In genomic region chr6:166626177-166627038, GRCh38 we compare ENCODE assay signal across 8 cellular contexts. TPM values are rescaled to one million over a fixed set of nuclear protein-coding genes. Genes with fewer than 3 reads are reported as not detected.
DNase-seq lines count a peak whose midpoint lies in the region; ATAC-seq and TF ChIP-seq lines count a peak whose summit lies in the region.

No MANE protein-coding gene starts in this region.

- no TSS peak for BruUV-seq in PC-3 (replicated peaks; lab: Mats Ljungman, UMichigan)

- H3K4me3 ChIP-seq in GM12865 (ENCODE audit: low read depth, low read length) = peak overlapping the region; percentile 19
- peak overlapping the region; percentile 87 for H3K4me3 ChIP-seq in PC-3 (ENCODE audit: low read length)
- peak overlapping the region; percentile 91 to 92 for H3K4me3 ChIP-seq in ascending aorta
- peak overlapping the region; percentile 78 for H3K4me3 ChIP-seq in iPS DF 6.9 (ENCODE audit: low read length)
- peak overlapping the region; percentile 70 to 81 (median 73) for H3K4me3 ChIP-seq in gastrocnemius medialis

- no peak for TF ChIP-seq CTCF in GM12865 (IDR thresholded peaks at IDR 0.05; ENCODE audit: insufficient read depth, low read depth, low read length, missing control alignments)
- TF ChIP-seq CTCF in PC-3 (conservative IDR thresholded peaks at IDR 0.05; ENCODE audit: low read depth, low read length) = no peak
- no peak for TF ChIP-seq CTCF in ascending aorta (IDR thresholded peaks at IDR 0.05)
- TF ChIP-seq CTCF in gastrocnemius medialis (IDR thresholded peaks at IDR 0.05 in 4 of 5, conservative IDR thresholded peaks at IDR 0.05 in 1 of 5) = no peak

- H3K27me3 ChIP-seq in PC-3 (ENCODE audit: low read length) (no peaks in the 10 kb centered on the region), ascending aorta (no peaks in the 10 kb centered on the region), iPS DF 6.9 (ENCODE audit: control insufficient read depth, insufficient read depth, low read length) (peaks cover 5% of the 10 kb centered on the region; the same call in 1 of the 2 replicates), gastrocnemius medialis (no peaks in the 10 kb centered on the region)

- WGBS in iPS DF 6.9 (ENCODE audit: insufficient coverage, insufficient read length) = no CpG with 5 or more reads among the region's 67 CpGs

- peaks cover 17% of the 10 kb centered on the region for H3K4me1 ChIP-seq in PC-3 (ENCODE audit: insufficient read depth, low read length)
- H3K4me1 ChIP-seq in ascending aorta = peaks cover 0 to 5% of the 10 kb centered on the region in 2 donors
- peaks cover 5% of the 10 kb centered on the region; the same call in 1 of the 2 replicates for H3K4me1 ChIP-seq in iPS DF 6.9 (ENCODE audit: control insufficient read depth, insufficient read depth, low read length)
- peaks cover 34 to 60% of the 10 kb centered on the region in 2 donors for H3K4me1 ChIP-seq in gastrocnemius medialis

- H3K27ac ChIP-seq in PC-3 (ENCODE audit: low read length) (no peak overlapping the region), ascending aorta (peak overlapping the region; percentile 71), iPS DF 6.9 (ENCODE audit: low read length) (no peak overlapping the region), gastrocnemius medialis (peak overlapping the region; percentile 72 to 89 (median 80))

- H3K36me3 ChIP-seq in PC-3 (ENCODE audit: low read depth, low read length) (no peaks in the 10 kb centered on the region), ascending aorta (no peaks in the 10 kb centered on the region), iPS DF 6.9 (ENCODE audit: control insufficient read depth, insufficient read depth, low read length) (no peaks in the 10 kb centered on the region), gastrocnemius medialis (no peaks in the 10 kb centered on the region)

- intact Hi-C loops in PC-3 (cut with micrococcal nuclease) = loop anchor here (1.0 to 10.0 kb wide), 7 partner anchors 54 to 373 kb away; partner anchors contain the start of genes CEP43 and RNASET2
- intact Hi-C loops in ascending aorta (cut with DNase I) = loop anchor here (1.0 to 5.0 kb wide), 8 partner anchors 28 to 372 kb away; partner anchors contain the start of genes CEP43, RNASET2 and SFT2D1
- intact Hi-C loops in gastrocnemius medialis (cut with DNase I; ENCODE audit: low total_unique reads) = loop anchor here (1.0 to 2.0 kb wide), 4 partner anchors 52 to 244 kb away; partner anchors contain the start of gene MPC1

- peak overlapping the region; percentile 76 for H2AFZ ChIP-seq in PC-3 (ENCODE audit: low read length)

- ATAC-seq in HG03045 (IDR thresholded peaks at IDR 0.05; ENCODE audit: unreplicated experiment) (peak; percentile 1), PC-3 (peak; percentile 32), gastrocnemius medialis (peak; percentile 6 to 11), HG02623 (IDR thresholded peaks at IDR 0.05; ENCODE audit: unreplicated experiment) (no peak)

- H4K20me1 ChIP-seq in PC-3 (ENCODE audit: low read length) = no peaks in the 10 kb centered on the region

- no peaks in the 10 kb centered on the region for H3F3A ChIP-seq in PC-3 (ENCODE audit: low read length, unreplicated experiment)

- H3K9me3 ChIP-seq in PC-3 (ENCODE audit: low read length) (no peaks in the 10 kb centered on the region), ascending aorta (no peaks in the 10 kb centered on the region), iPS DF 6.9 (ENCODE audit: control insufficient read depth, insufficient read depth, low read length) (no peaks in the 10 kb centered on the region), gastrocnemius medialis (no peaks in the 10 kb centered on the region)

- no peaks in the 10 kb centered on the region for H3K79me2 ChIP-seq in PC-3 (ENCODE audit: low read length)

- in situ Hi-C loops in gastrocnemius medialis (cut with MboI; ENCODE audit: low sequenced_read_pairs in 4 of 4) = loop anchor here in 1 of 4 donors (10.0 kb wide), 1 partner anchor 52 kb away; no protein-coding TSS in a partner anchor

- no peaks in the 10 kb centered on the region for H3K9me2 ChIP-seq in PC-3 (replicated peaks; ENCODE audit: low read length)

- POLR2A ChIA-PET in PC-3 (lab: Charles Lee; ENCODE audit: unreplicated experiment) = interaction anchor here (0.5 to 0.6 kb wide), 4 partner anchors 95 to 312 kb away, joined by 4 to 26 read pairs (median 10); no protein-coding TSS in a partner anchor

- TF ChIP-seq POLR2A in gastrocnemius medialis (IDR thresholded peaks at IDR 0.05) = no peak

- H3K4me2 ChIP-seq in PC-3 (ENCODE audit: low read length) = peak overlapping the region; percentile 99

- DNase-seq in GM12865 (ENCODE audit: low read depth) = peak; percentile 4
- DNase-seq in PC-3 = peak; percentile 36
- peak in 1 of 2 donors; percentile 65 for DNase-seq in ascending aorta (ENCODE audit: low spot score in 2 of 2)
- DNase-seq in iPS DF 6.9 (ENCODE audit: low read depth, low spot score) = no peak
- no peak for DNase-seq in gastrocnemius medialis
- no peak for DNase-seq in DMS114 treated with DMSO at 0.1 percent for 48 hours (lab: John Stamatoyannopoulos, UW; ENCODE audit: unreplicated experiment)

- CTCF ChIA-PET in PC-3 (lab: Charles Lee) = interaction anchor here (1.4 to 1.5 kb wide), 2 partner anchors 70 to 111 kb away, joined by 4 read pairs; no protein-coding TSS in a partner anchor

- H3K9ac ChIP-seq in PC-3 (ENCODE audit: low read length) = peak overlapping the region; percentile 66

RNA-seq across cellular contexts. Expression of gene RPS6KA2, which starts 0.6 kb away (rescaled TPM):
- 5.1 and 7.9 TPM in 2 replicates for total RNA-seq in PC-3 (2014; rRNA removed)
- total RNA-seq in ascending aorta = 196 TPM
- total RNA-seq in gastrocnemius medialis = 10 to 100 TPM; 18.7 to 35.7 (median 27.4) TPM

RNA-seq across cellular contexts. Expression of gene RAMACL, which starts 39.9 kb away (rescaled TPM):
- 0.26 and 0.92 TPM in 2 replicates for total RNA-seq in PC-3 (2014; rRNA removed)
- not detected for total RNA-seq in ascending aorta
- total RNA-seq in gastrocnemius medialis = 1 to 10 TPM in 1 of 4 donors, under 1 TPM in 3; 0.18 to 5.6 (median 0.58) TPM

Comparison
In these comparisons a context has a peak if more than half of its experiments do, and no peak if none do; other contexts are left out.
1. DNase-seq: peak in GM12865 (single experiment) and PC-3 (single experiment); none in iPS DF 6.9 (single experiment), gastrocnemius medialis (0 of 2) and DMS114 treated with DMSO at 0.1 percent for 48 hours (single experiment).
2. H3K4me3 ChIP-seq: peak in every context shown above with its lines; median percentile 92 in ascending aorta; 87 in PC-3; 78 in iPS DF 6.9; 73 in gastrocnemius medialis; 19 in GM12865.
3. H3K27ac ChIP-seq: peak in ascending aorta (2 of 2) and gastrocnemius medialis (4 of 4); none in PC-3 (single experiment) and iPS DF 6.9 (single experiment).